15 cellular contexts compared by ENCODE assay signal in genomic region chr5:61732376-61732775, GRCh38.
DNase-seq lines count a peak whose midpoint lies in the region; ATAC-seq and TF ChIP-seq lines count a peak whose summit lies in the region.
"Had no signal": no experiment of that assay in that cellular context is flagged by ENCODE, and none has a peak within 500 bp of the region (broad histone marks: within the 10 kb centered on the region; RNA-seq: fewer than 3 reads in every experiment).

No MANE protein-coding gene starts in this region.

- H3K4me1 ChIP-seq in HUES64 (ENCODE audit: insufficient read depth, low read length) (peaks cover 26% of the 10 kb centered on the region), rectal smooth muscle tissue (ENCODE audit: control insufficient read depth, insufficient read depth, low read length) (peaks cover 4% of the 10 kb centered on the region), A673 (ENCODE audit: insufficient read depth, low read length, poor library complexity, severe bottlenecking) (peaks cover 16% of the 10 kb centered on the region)

- H3K4me3 ChIP-seq in HUES64 (ENCODE audit: low read length) (peak overlapping the region; percentile 20; the same call in 1 of the 2 replicates), brain microvascular endothelial cell (ENCODE audit: low read depth, low read length) (peak overlapping the region; percentile 26), rectal smooth muscle tissue (ENCODE audit: low read length) (no peak overlapping the region), A673 (ENCODE audit: low read depth, low read length, poor library complexity, severe bottlenecking) (no peak overlapping the region)
- H3K4me3 ChIP-seq: BLaER1 treated with 17β-estradiol and CSF1 and Interleukin-3, amounts not matched to agents 10 nM and 100 nM; HAP-1 had no signal

- WGBS in HUES64, result 39% methylated on average over 9 of the region's 12 CpGs

- H3K27ac ChIP-seq in HUES64 (ENCODE audit: low read depth, low read length) (no peak overlapping the region), brain microvascular endothelial cell (no peak overlapping the region), rectal smooth muscle tissue (ENCODE audit: low read depth, low read length) (peak overlapping the region; percentile 23), A673 (ENCODE audit: low read depth, low read length, poor library complexity, severe bottlenecking) (no peak overlapping the region)
- H3K27ac ChIP-seq: BLaER1 treated with 17β-estradiol and CSF1 and Interleukin-3, amounts not matched to agents 10 nM and 100 nM; HL-60 had no signal

- CTCF ChIA-PET in A673 (lab: Charles Lee), result no interaction called here

- TF ChIP-seq CTCF in brain microvascular endothelial cell (IDR thresholded peaks at IDR 0.05; ENCODE audit: low read depth, low read length, missing control alignments), result peak; percentile 12
- no peak for TF ChIP-seq CTCF in A673 (conservative IDR thresholded peaks at IDR 0.05; ENCODE audit: low read depth, low read length)

- H3K9me3 ChIP-seq in HUES64 (ENCODE audit: insufficient read depth, low read depth, low read length), result no peaks in the 10 kb centered on the region
- H3K9me3 ChIP-seq in A673 (ENCODE audit: low read depth, low read length, poor library complexity, severe bottlenecking), result no peaks in the 10 kb centered on the region
- H3K9me3 ChIP-seq: BLaER1 treated with 17β-estradiol and CSF1 and Interleukin-3, amounts not matched to agents 10 nM and 100 nM; HAP-1 had no signal

- intact Hi-C loops in A673 (cut with micrococcal nuclease; ENCODE audit: unreplicated experiment), result no loop called here

- POLR2A ChIA-PET in A673 (lab: Charles Lee; ENCODE audit: low non-redundant PET), result no interaction called here

- H3K27me3 ChIP-seq in HUES64 (ENCODE audit: insufficient read depth, low read length), result no peaks in the 10 kb centered on the region; the same call in 1 of the 2 replicates
- H3K27me3 ChIP-seq in brain microvascular endothelial cell (replicated peaks), result no peaks in the 10 kb centered on the region
- no peaks in the 10 kb centered on the region for H3K27me3 ChIP-seq in rectal smooth muscle tissue (ENCODE audit: control insufficient read depth, insufficient read depth, low read length)
- H3K27me3 ChIP-seq in A673 (replicated peaks; ENCODE audit: insufficient read depth, low read depth, low read length, poor library complexity), result no peaks in the 10 kb centered on the region
- H3K27me3 ChIP-seq: BLaER1 treated with 17β-estradiol and CSF1 and Interleukin-3, amounts not matched to agents 10 nM and 100 nM had no signal

- DNase-seq in brain microvascular endothelial cell (no peak), left kidney (ENCODE audit: low read depth, low spot score) (peak; percentile 53), islet precursor cell (no peak), A673 (ENCODE audit: low spot score) (no peak)
- DNase-seq: effector CD8-positive, alpha-beta T cell; mesenchymal stem cell; NCI-H2081; stimulated activated naive CD8-positive, alpha-beta T cell treated with anti-CD3 and anti-CD28 coated beads, Interleukin-15, amount 100 ng/mL, for 72 hours had no signal

- BruUV-seq in A673 (replicated peaks; lab: Mats Ljungman, UMichigan), result no TSS peak

- in situ Hi-C loops in brain microvascular endothelial cell (cut with HindIII; ENCODE audit: low pct_ligation_motif_present, low sequenced_read_pairs), result no loop called here

- H3K9ac ChIP-seq in HUES64 (ENCODE audit: low read depth, low read length), result no peak overlapping the region
- H3K9ac ChIP-seq in rectal smooth muscle tissue (ENCODE audit: low read length), result no peak overlapping the region
- H3K9ac ChIP-seq: BLaER1 treated with 17β-estradiol and CSF1 and Interleukin-3, amounts not matched to agents 10 nM and 100 nM had no signal

- ATAC-seq in HG03520 (IDR thresholded peaks at IDR 0.05; ENCODE audit: unreplicated experiment) (no peak), GM18520 (IDR thresholded peaks at IDR 0.05; ENCODE audit: unreplicated experiment) (no peak)
- ATAC-seq: stimulated activated naive CD8-positive, alpha-beta T cell treated with anti-CD3 and anti-CD28 coated beads, Interleukin-15, amount 100 ng/mL, for 72 hours had no signal

- H3K36me3 ChIP-seq in HUES64 (ENCODE audit: insufficient read depth, low read length) (no peaks in the 10 kb centered on the region), brain microvascular endothelial cell (replicated peaks) (no peaks in the 10 kb centered on the region), rectal smooth muscle tissue (ENCODE audit: control insufficient read depth, insufficient read depth, low read length) (no peaks in the 10 kb centered on the region), A673 (ENCODE audit: insufficient read depth, low read length, poor library complexity, severe bottlenecking) (no peaks in the 10 kb centered on the region)
- H3K36me3 ChIP-seq: BLaER1 treated with 17β-estradiol and CSF1 and Interleukin-3, amounts not matched to agents 10 nM and 100 nM; HAP-1 had no signal

Comparison
In these comparisons a context has a peak if more than half of its experiments do, and no peak if none do; other contexts are left out.
1. H3K4me3 ChIP-seq: peak in HUES64 (single experiment) and brain microvascular endothelial cell (single experiment); none in rectal smooth muscle tissue (single experiment) and A673 (single experiment).